12 cellular contexts compared by ENCODE assay signal in the genomic region with DNA sequence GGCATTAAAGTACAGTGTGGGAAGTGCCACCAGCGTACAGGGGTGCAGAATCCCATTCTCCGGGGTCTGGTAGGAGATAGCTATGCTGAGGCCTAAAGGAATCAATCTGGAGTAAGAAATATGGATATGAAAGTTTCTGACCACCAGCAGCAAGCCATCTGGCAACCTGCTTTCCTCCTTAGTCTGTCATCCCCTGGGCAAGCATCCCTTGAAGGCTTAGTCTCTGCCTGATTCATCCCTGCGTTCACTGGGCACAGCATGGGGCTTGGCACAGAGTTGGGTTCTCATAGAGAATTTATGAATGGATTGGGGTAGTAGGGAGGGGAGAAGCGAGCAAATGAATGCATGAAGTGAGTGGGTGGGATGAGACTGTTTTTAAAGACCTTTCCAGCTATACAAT.
"Had no signal": no experiment of that assay in that cellular context is flagged by ENCODE, and none has a peak within 500 bp of the region (broad histone marks: within the 10 kb centered on the region; RNA-seq: fewer than 3 reads in every experiment).

No MANE protein-coding gene starts in this region.

- H3K4me3 Mint-ChIP-seq: activated B cell treated with CpG ODN at 0.5 μM for 24 hours; activated CD4-positive, alpha-beta T cell treated with anti-CD3 and anti-CD28 coated beads, Interleukin-2, amount 10 ng/mL, durations not matched to agents 7 days and 5 days; activated naive CD8-positive, alpha-beta T cell treated with anti-CD3 and anti-CD28 coated beads, Interleukin-2, amount 10 ng/mL, durations not matched to agents 7 days and 5 days; naive B cell; T-helper 1 cell treated with Interleukin-12 subunit alpha and Interleukin-12 subunit beta and Interleukin-4 antibody, amounts not matched to agents 30 μg/mL and 1 μg/mL, for 36 hours had no signal

- H3K36me3 Mint-ChIP-seq: activated naive CD8-positive, alpha-beta T cell treated with anti-CD3 and anti-CD28 coated beads, Interleukin-2, amount 10 ng/mL, durations not matched to agents 7 days and 5 days; naive B cell had no signal

- H3K4me1 ChIP-seq: lower lobe of right lung, right atrium auricular region had no signal

- H3K27me3 ChIP-seq: hepatocyte, right atrium auricular region had no signal

- H3K79me2 ChIP-seq: hepatocyte had no signal

- H3K9me3 Mint-ChIP-seq: activated B cell treated with CpG ODN at 0.5 μM for 24 hours; activated CD4-positive, alpha-beta T cell treated with anti-CD3 and anti-CD28 coated beads, Interleukin-2, amount 10 ng/mL, durations not matched to agents 7 days and 5 days; activated naive CD8-positive, alpha-beta T cell treated with anti-CD3 and anti-CD28 coated beads, Interleukin-2, amount 10 ng/mL, durations not matched to agents 7 days and 5 days; naive B cell; T-helper 1 cell treated with Interleukin-12 subunit alpha and Interleukin-12 subunit beta and Interleukin-4 antibody, amounts not matched to agents 30 μg/mL and 1 μg/mL, for 36 hours had no signal

- H3K27ac Mint-ChIP-seq: activated B cell treated with CpG ODN at 0.5 μM for 24 hours; activated CD4-positive, alpha-beta T cell treated with anti-CD3 and anti-CD28 coated beads, Interleukin-2, amount 10 ng/mL, durations not matched to agents 7 days and 5 days; activated naive CD8-positive, alpha-beta T cell treated with anti-CD3 and anti-CD28 coated beads, Interleukin-2, amount 10 ng/mL, durations not matched to agents 7 days and 5 days; naive B cell; T-helper 1 cell treated with Interleukin-12 subunit alpha and Interleukin-12 subunit beta and Interleukin-4 antibody, amounts not matched to agents 30 μg/mL and 1 μg/mL, for 36 hours had no signal

- H3K27ac ChIP-seq: hepatocyte, lower lobe of right lung, right atrium auricular region had no signal

- H3K9me3 ChIP-seq: lower lobe of right lung, right atrium auricular region had no signal

- H3K4me3 ChIP-seq: hepatocyte, lower lobe of right lung, right atrium auricular region had no signal

- H3K4me2 ChIP-seq: hepatocyte had no signal

- H3K36me3 ChIP-seq: lower lobe of right lung, right atrium auricular region had no signal

- H2AFZ ChIP-seq: hepatocyte had no signal

- DNase-seq: activated B cell treated with CpG ODN at 0.5 μM for 24 hours; activated CD4-positive, alpha-beta T cell treated with anti-CD3 and anti-CD28 coated beads, Interleukin-2, amount 10 ng/mL, durations not matched to agents 7 days and 5 days; activated naive CD8-positive, alpha-beta T cell treated with anti-CD3 and anti-CD28 coated beads, Interleukin-2, amount 10 ng/mL, durations not matched to agents 7 days and 5 days; activated T-cell treated with anti-CD3 and anti-CD28 coated beads, Interleukin-2, amount 50 U/mL, for 48 hours; lower lobe of right lung; naive B cell had no signal

- FAIRE-seq: colon, endothelial cell of umbilical vein, small intestine had no signal

- H3K4me1 Mint-ChIP-seq: activated B cell treated with CpG ODN at 0.5 μM for 24 hours; activated CD4-positive, alpha-beta T cell treated with anti-CD3 and anti-CD28 coated beads, Interleukin-2, amount 10 ng/mL, durations not matched to agents 7 days and 5 days; activated naive CD8-positive, alpha-beta T cell treated with anti-CD3 and anti-CD28 coated beads, Interleukin-2, amount 10 ng/mL, durations not matched to agents 7 days and 5 days; naive B cell had no signal
